ENCODE assay signal across 10 cellular contexts in the genomic region with DNA sequence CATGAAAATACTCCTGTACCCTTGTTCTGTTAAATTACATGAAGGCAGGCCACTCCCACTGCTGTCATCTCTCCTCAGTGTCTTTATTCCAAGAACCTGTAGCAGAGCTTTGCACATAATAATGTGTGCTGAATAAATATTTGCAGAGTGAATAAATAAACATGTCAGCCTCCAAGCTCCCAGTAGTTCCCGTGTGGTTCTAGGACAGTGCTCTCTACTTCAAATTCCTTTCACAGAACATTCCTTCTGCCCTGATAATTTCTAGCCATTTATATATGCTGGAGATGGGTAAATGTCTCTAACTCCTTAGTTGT. TPM values are rescaled to one million over a fixed set of nuclear protein-coding genes. Genes with fewer than 3 reads are reported as not detected.
DNase-seq lines count a peak whose midpoint lies in the region; ATAC-seq and TF ChIP-seq lines count a peak whose summit lies in the region.
"Had no signal": no experiment of that assay in that cellular context is flagged by ENCODE, and none has a peak within 500 bp of the region (broad histone marks: within the 10 kb centered on the region; RNA-seq: fewer than 3 reads in every experiment).

No MANE protein-coding gene starts in this region.

- no peaks in the 10 kb centered on the region for H3K27me3 Mint-ChIP-seq in MCF 10A (ENCODE audit: insufficient read depth, unreplicated experiment)

- no peak overlapping the region for H3K27ac Mint-ChIP-seq in MCF 10A (ENCODE audit: low read depth, unreplicated experiment)

- TF ChIP-seq POLR2A in body of pancreas (IDR thresholded peaks at IDR 0.05): no peak

- no peaks in the 10 kb centered on the region for H3K27me3 ChIP-seq in body of pancreas
- H3K27me3 ChIP-seq: stomach had no signal

- no peaks in the 10 kb centered on the region for H3K36me3 ChIP-seq in body of pancreas (replicated peaks in 1 of 2; ENCODE audit: insufficient read depth in 1 of 2, low read depth in 2 of 2)
- H3K36me3 ChIP-seq: stomach had no signal

- H3K4me3 Mint-ChIP-seq in MCF 10A (ENCODE audit: unreplicated experiment): no peak overlapping the region

- WGBS in body of pancreas, 2 donors: 0 to 8% methylated on average over 1 of the region's 1 CpG

- ATAC-seq in GM18517 (IDR thresholded peaks at IDR 0.05; ENCODE audit: unreplicated experiment): peak; percentile 29
- peak; percentile 32 for ATAC-seq in GM21515 (IDR thresholded peaks at IDR 0.05; ENCODE audit: unreplicated experiment)
- ATAC-seq in body of pancreas: peak; percentile 77
- ATAC-seq in HG03280 (IDR thresholded peaks at IDR 0.05; ENCODE audit: unreplicated experiment): no peak
- ATAC-seq in GM18520 (IDR thresholded peaks at IDR 0.05; ENCODE audit: unreplicated experiment): no peak

- H3K4me1 ChIP-seq in body of pancreas: peaks cover 8% of the 10 kb centered on the region

- POLR2A ChIA-PET in MCF 10A (lab: Yijun Ruan, JAX): no interaction called here

- H3K9me3 Mint-ChIP-seq in MCF 10A (ENCODE audit: unreplicated experiment): no peaks in the 10 kb centered on the region

- H3K27ac ChIP-seq in body of pancreas: no peak overlapping the region
- H3K27ac ChIP-seq: stomach had no signal

- BruUV-seq in MCF 10A (replicated peaks; lab: Mats Ljungman, UMichigan): no TSS peak

- intact Hi-C loops in body of pancreas (cut with DNase I): no loop called here
- intact Hi-C loops in MCF 10A (cut with micrococcal nuclease): no loop called here

- TF ChIP-seq CTCF in body of pancreas (IDR thresholded peaks at IDR 0.05) (no peak), MCF 10A (IDR thresholded peaks at IDR 0.05; ENCODE audit: unreplicated experiment) (no peak)

- CTCF ChIA-PET in MCF 10A (lab: Yijun Ruan, JAX): interaction anchor here (0.8 to 4.6 kb wide), 3 partner anchors 27 to 188 kb away, joined by 3 to 24 read pairs (median 7); no protein-coding TSS in a partner anchor

- peak; percentile 48 for DNase-seq in HT-29 (ENCODE audit: low spot score)
- DNase-seq in body of pancreas: peak in 3 of 4 donors; percentile 24 to 52 (median 27)
- no peak for DNase-seq in iPS-NIHi11 (ENCODE audit: low spot score)
- no peak for DNase-seq in MCF 10A (ENCODE audit: unreplicated experiment)
- DNase-seq: retina, stomach had no signal

- H3K9me3 ChIP-seq in body of pancreas: no peaks in the 10 kb centered on the region
- H3K9me3 ChIP-seq: stomach had no signal

- no peaks in the 10 kb centered on the region for H3K36me3 Mint-ChIP-seq in MCF 10A (ENCODE audit: insufficient read depth, unreplicated experiment)

- peaks cover 7% of the 10 kb centered on the region for H3K4me1 Mint-ChIP-seq in MCF 10A (ENCODE audit: insufficient read depth, unreplicated experiment)

- H3K4me3 ChIP-seq in body of pancreas: no peak overlapping the region
- H3K4me3 ChIP-seq: stomach had no signal

RNA-seq across cellular contexts. Expression of gene HYAL4, which starts 20.3 kb away (rescaled TPM):
- 0.79 and 2.8 TPM in 2 replicates for total RNA-seq in HT-29 (2014; rRNA removed; shearing (Covaris generic))
- total RNA-seq in body of pancreas (not detected), MCF 10A (2022) (not detected in 2 replicates)
- total RNA-seq: stomach had no signal

Comparison
In these comparisons a context has a peak if more than half of its experiments do, and no peak if none do; other contexts are left out.
1. ATAC-seq: peak in GM18517 (single experiment), GM21515 (single experiment) and body of pancreas (single experiment); none in HG03280 (single experiment) and GM18520 (single experiment).
2. DNase-seq: peak in HT-29 (single experiment) and body of pancreas (3 of 4); none in iPS-NIHi11 (single experiment) and MCF 10A (single experiment).